ENCODE assay signal across 19 cellular contexts in genomic region chr10:102188298-102188940, GRCh38. TPM values are rescaled to one million over a fixed set of nuclear protein-coding genes. Genes with fewer than 3 reads are reported as not detected.
DNase-seq lines count a peak whose midpoint lies in the region; ATAC-seq and TF ChIP-seq lines count a peak whose summit lies in the region.
"Had no signal": no experiment of that assay in that cellular context is flagged by ENCODE, and none has a peak within 500 bp of the region (broad histone marks: within the 10 kb centered on the region; RNA-seq: fewer than 3 reads in every experiment).

No MANE protein-coding gene starts in this region.

- CTCF ChIA-PET in CD8-positive, alpha-beta memory T cell (lab: Charles Lee), result interaction anchor here (1.4 to 1.5 kb wide), 3 partner anchors 12 to 42 kb away, joined by 3 to 7 read pairs (median 4); no protein-coding TSS in a partner anchor
- CTCF ChIA-PET in Panc1 (lab: Charles Lee), result no interaction called here

- H3K4me3 Mint-ChIP-seq in CD8-positive, alpha-beta memory T cell, result peak overlapping the region in 2 of 7 donors; percentile 12 to 69
- peak overlapping the region in 1 of 10 donors; percentile 62 for H3K4me3 Mint-ChIP-seq in naive thymus-derived CD8-positive, alpha-beta T cell
- H3K4me3 Mint-ChIP-seq: activated naive CD8-positive, alpha-beta T cell; nephron had no signal

- TF ChIP-seq POLR2A in adrenal gland (IDR thresholded peaks at IDR 0.05), result no peak

- peaks cover 17% of the 10 kb centered on the region for H3K4me1 ChIP-seq in CD8-positive, alpha-beta memory T cell (ENCODE audit: insufficient read depth, low read length)
- H3K4me1 ChIP-seq in Panc1 (ENCODE audit: control insufficient read depth, insufficient read depth, low read length) (no peaks in the 10 kb centered on the region), adrenal gland (replicated peaks in 1 of 2) (no peaks in the 10 kb centered on the region)
- H3K4me1 ChIP-seq: HAP-1, suprapubic skin had no signal

- no peaks in the 10 kb centered on the region for H3K27me3 ChIP-seq in CD8-positive, alpha-beta memory T cell (ENCODE audit: insufficient read depth, low read length, poor library complexity, severe bottlenecking)
- no peaks in the 10 kb centered on the region for H3K27me3 ChIP-seq in Panc1 (ENCODE audit: control insufficient read depth, insufficient read depth, low read length)
- no peaks in the 10 kb centered on the region for H3K27me3 ChIP-seq in adrenal gland
- H3K27me3 ChIP-seq: brain microvascular endothelial cell, MG63, suprapubic skin had no signal

- H3K9me3 ChIP-seq in CD8-positive, alpha-beta memory T cell (ENCODE audit: low read length), result no peaks in the 10 kb centered on the region
- H3K9me3 ChIP-seq in Panc1 (ENCODE audit: control insufficient read depth, insufficient read depth, low read depth, low read length), result peaks cover 15% of the 10 kb centered on the region
- H3K9me3 ChIP-seq in adrenal gland (replicated peaks in 1 of 3), result no peaks in the 10 kb centered on the region
- H3K9me3 ChIP-seq: suprapubic skin had no signal

- TF ChIP-seq CTCF in Panc1 (IDR thresholded peaks at IDR 0.05), result no peak
- no peak for TF ChIP-seq CTCF in adrenal gland (IDR thresholded peaks at IDR 0.05)

- intact Hi-C loops in Panc1 (cut with micrococcal nuclease; ENCODE audit: unreplicated experiment), result no loop called here
- intact Hi-C loops in adrenal gland (cut with DNase I), result no loop called here

- no peak for DNase-seq in CD8-positive, alpha-beta memory T cell
- DNase-seq in Panc1 (ENCODE audit: low read depth, low spot score) (no peak), adrenal gland (no peak), SIG-M5 treated with dmso at 0.1 percent for 504 hours (lab: John Stamatoyannopoulos, UW; ENCODE audit: unreplicated experiment) (no peak)
- DNase-seq in naive thymus-derived CD8-positive, alpha-beta T cell, result no peak
- DNase-seq: activated CD4-positive, alpha-beta T cell treated with anti-CD3 and anti-CD28 coated beads, Interleukin-2, amount 50 U/mL, for 1 hour; activated T-cell treated with anti-CD3 and anti-CD28 coated beads, Interleukin-2, amount 50 U/mL, for 48 hours; brain microvascular endothelial cell; dermis blood vessel endothelial cell; MG63; NCI-H146; NCI-H2227 treated with DMSO at 0.1 percent for 48 hours; stimulated activated CD4-positive, alpha-beta T cell treated with anti-CD3 and anti-CD28 coated beads, Interleukin-12 subunit alpha, Interleukin-12 subunit beta, amount 100 ng/mL, for 4 hours had no signal

- no peak overlapping the region for H3K27ac ChIP-seq in CD8-positive, alpha-beta memory T cell (ENCODE audit: low read depth, low read length)
- H3K27ac ChIP-seq in Panc1 (ENCODE audit: low read length) (no peak overlapping the region), adrenal gland (no peak overlapping the region)
- H3K27ac ChIP-seq: brain microvascular endothelial cell, RWPE1, suprapubic skin had no signal

- no peaks in the 10 kb centered on the region for H3K36me3 ChIP-seq in CD8-positive, alpha-beta memory T cell (ENCODE audit: insufficient read depth, low read length)
- no peaks in the 10 kb centered on the region for H3K36me3 ChIP-seq in Panc1 (ENCODE audit: control insufficient read depth, insufficient read depth, low read length)
- H3K36me3 ChIP-seq in adrenal gland (replicated peaks in 1 of 2), result no peaks in the 10 kb centered on the region
- H3K36me3 ChIP-seq: brain microvascular endothelial cell, HAP-1, MG63, suprapubic skin had no signal

- peaks cover 0 to 9% (median 0%) of the 10 kb centered on the region in 3 donors for H3K36me3 Mint-ChIP-seq in CD8-positive, alpha-beta memory T cell
- peaks cover 0 to 6% (median 0%) of the 10 kb centered on the region in 3 donors for H3K36me3 Mint-ChIP-seq in naive thymus-derived CD8-positive, alpha-beta T cell

- POLR2A ChIA-PET in CD8-positive, alpha-beta memory T cell (lab: Charles Lee), result no interaction called here
- POLR2A ChIA-PET in Panc1 (lab: Charles Lee), result no interaction called here
- POLR2A ChIA-PET in naive thymus-derived CD8-positive, alpha-beta T cell (lab: Charles Lee), result no interaction called here

- no peaks in the 10 kb centered on the region for H3K27me3 Mint-ChIP-seq in CD8-positive, alpha-beta memory T cell
- no peaks in the 10 kb centered on the region for H3K27me3 Mint-ChIP-seq in naive thymus-derived CD8-positive, alpha-beta T cell
- H3K27me3 Mint-ChIP-seq: activated naive CD8-positive, alpha-beta T cell had no signal

- peaks cover 0 to 2% (median 0%) of the 10 kb centered on the region in 5 donors for H3K9me3 Mint-ChIP-seq in CD8-positive, alpha-beta memory T cell
- peaks cover 0 to 15% (median 8%) of the 10 kb centered on the region in 9 donors for H3K9me3 Mint-ChIP-seq in naive thymus-derived CD8-positive, alpha-beta T cell

- peak overlapping the region in 5 of 8 donors; percentile 39 to 72 (median 45) for H3K27ac Mint-ChIP-seq in CD8-positive, alpha-beta memory T cell
- peak overlapping the region in 6 of 10 donors; percentile 48 to 86 (median 70) for H3K27ac Mint-ChIP-seq in naive thymus-derived CD8-positive, alpha-beta T cell
- H3K27ac Mint-ChIP-seq: activated naive CD8-positive, alpha-beta T cell; nephron had no signal

- no TSS peak for BruUV-seq in Panc1 (replicated peaks; lab: Mats Ljungman, UMichigan)

- H3K4me1 Mint-ChIP-seq in CD8-positive, alpha-beta memory T cell, result peaks cover 10 to 14% (median 13%) of the 10 kb centered on the region in 3 donors
- H3K4me1 Mint-ChIP-seq in naive thymus-derived CD8-positive, alpha-beta T cell, result peaks cover 6 to 17% (median 11%) of the 10 kb centered on the region in 4 donors
- H3K4me1 Mint-ChIP-seq: nephron had no signal

- WGBS in adrenal gland, 4 donors, result 65 to 93% (median 72%) methylated on average over 2 to 3 of the region's 3 CpGs

- H3K4me3 ChIP-seq in CD8-positive, alpha-beta memory T cell (ENCODE audit: low read length), result no peak overlapping the region
- H3K4me3 ChIP-seq in Panc1 (ENCODE audit: low read depth in 2 of 2, low read length in 2 of 2) (no peak overlapping the region), adrenal gland (no peak overlapping the region)
- H3K4me3 ChIP-seq: HAP-1, MG63, suprapubic skin had no signal

- in situ Hi-C loops in Panc1 (cut with HindIII; ENCODE audit: low pct_unique_long_range_greater_than_20kb, low sequenced_read_pairs), result no loop called here

- ATAC-seq in Panc1, result peak; percentile 64
- no peak for ATAC-seq in naive thymus-derived CD8-positive, alpha-beta T cell
- ATAC-seq in GM21737 (IDR thresholded peaks at IDR 0.05; ENCODE audit: unreplicated experiment), result no peak

RNA-seq across cellular contexts. Expression of gene NOLC1, which starts 36.2 kb away (rescaled TPM):
- 100 to 1,000 TPM; 304 to 330 TPM for total RNA-seq in CD8-positive, alpha-beta memory T cell
- polyA plus RNA-seq in CD8-positive, alpha-beta memory T cell, result 76.6 TPM
- total RNA-seq in Panc1 (2021; ENCODE audit: unreplicated experiment) (182 TPM), adrenal gland (10 to 100 TPM; 26.2 to 59.4 (median 32.8) TPM)
- 141 TPM for polyA plus RNA-seq in Panc1 (2012; ENCODE audit: insufficient read length)
- 10 to 100 TPM; 64.0 to 71.2 TPM for total RNA-seq in naive thymus-derived CD8-positive, alpha-beta T cell
- polyA plus RNA-seq in naive thymus-derived CD8-positive, alpha-beta T cell, result 10 to 100 TPM; 44.1 to 87.9 (median 74.0) TPM
- polyA plus RNA-seq in adrenal gland, result 100 to 1,000 TPM in 1 of 3 donors, 10 to 100 TPM in 2; 18.6 to 111 (median 21.6) TPM

RNA-seq across cellular contexts. Expression of gene ELOVL3, which starts 37.7 kb away (rescaled TPM):
- not detected for total RNA-seq in CD8-positive, alpha-beta memory T cell
- polyA plus RNA-seq in CD8-positive, alpha-beta memory T cell, result not detected
- total RNA-seq in Panc1 (2021; ENCODE audit: unreplicated experiment) (1.2 TPM), adrenal gland (1 to 10 TPM in 2 of 8 donors, under 1 TPM in 5, not detected in 1; 0.35 to 1.9 (median 0.61) TPM)
- 1.3 TPM for polyA plus RNA-seq in Panc1 (2012; ENCODE audit: insufficient read length)
- total RNA-seq in naive thymus-derived CD8-positive, alpha-beta T cell, result not detected
- polyA plus RNA-seq in naive thymus-derived CD8-positive, alpha-beta T cell, result not detected
- 1 to 10 TPM in 2 of 3 donors, not detected in 1; 1.1 to 2.4 TPM for polyA plus RNA-seq in adrenal gland
- total RNA-seq: dermis blood vessel endothelial cell had no signal

RNA-seq across cellular contexts. Expression of gene PITX3, which starts 52.9 kb away (rescaled TPM):
- not detected for total RNA-seq in CD8-positive, alpha-beta memory T cell
- not detected for polyA plus RNA-seq in CD8-positive, alpha-beta memory T cell
- total RNA-seq in Panc1 (2021; ENCODE audit: unreplicated experiment), result 0.49 TPM
- polyA plus RNA-seq in Panc1 (2012; ENCODE audit: insufficient read length), result 0.31 TPM
- total RNA-seq in naive thymus-derived CD8-positive, alpha-beta T cell, result not detected
- not detected for polyA plus RNA-seq in naive thymus-derived CD8-positive, alpha-beta T cell
- 1 to 10 TPM in 1 of 8 donors, under 1 TPM in 1, not detected in 6; 0.69 to 5.2 TPM for total RNA-seq in adrenal gland
- polyA plus RNA-seq in adrenal gland, result not detected
- total RNA-seq: dermis blood vessel endothelial cell, suprapubic skin had no signal

RNA-seq across cellular contexts. Expression of gene PPRC1, which starts 55.6 kb away (rescaled TPM):
- total RNA-seq in CD8-positive, alpha-beta memory T cell, result 100 to 1,000 TPM; 105 to 106 TPM
- 20.7 TPM for polyA plus RNA-seq in CD8-positive, alpha-beta memory T cell
- total RNA-seq in Panc1 (2021; ENCODE audit: unreplicated experiment), result 87.9 TPM
- polyA plus RNA-seq in Panc1 (2012; ENCODE audit: insufficient read length), result 58.1 TPM
- 10 to 100 TPM; 42.4 to 45.1 TPM for total RNA-seq in naive thymus-derived CD8-positive, alpha-beta T cell
- 10 to 100 TPM in 2 of 3 donors, 1 to 10 TPM in 1; 6.2 to 23.7 (median 13.5) TPM for polyA plus RNA-seq in naive thymus-derived CD8-positive, alpha-beta T cell
- total RNA-seq in adrenal gland, result 10 to 100 TPM; 11.1 to 39.9 (median 20.0) TPM
- polyA plus RNA-seq in adrenal gland, result 10 to 100 TPM; 24.7 to 35.8 (median 35.2) TPM

RNA-seq across cellular contexts. Expression of gene GBF1, which starts 56.9 kb away (rescaled TPM):
- 10 to 100 TPM; 38.7 to 39.2 TPM for total RNA-seq in CD8-positive, alpha-beta memory T cell
- polyA plus RNA-seq in CD8-positive, alpha-beta memory T cell, result 21.6 TPM
- total RNA-seq in Panc1 (2021; ENCODE audit: unreplicated experiment), result 65.0 TPM
- 52.3 TPM for polyA plus RNA-seq in Panc1 (2012; ENCODE audit: insufficient read length)
- total RNA-seq in naive thymus-derived CD8-positive, alpha-beta T cell, result 10 to 100 TPM; 36.9 to 41.0 TPM
- polyA plus RNA-seq in naive thymus-derived CD8-positive, alpha-beta T cell, result 10 to 100 TPM in 2 of 3 donors, 1 to 10 TPM in 1; 6.3 to 17.1 (median 10.7) TPM
- 10 to 100 TPM; 35.4 to 46.1 (median 41.2) TPM for total RNA-seq in adrenal gland
- polyA plus RNA-seq in adrenal gland, result 10 to 100 TPM; 16.4 to 35.1 (median 20.6) TPM
